19 cellular contexts compared by ENCODE assay signal in the genomic region with DNA sequence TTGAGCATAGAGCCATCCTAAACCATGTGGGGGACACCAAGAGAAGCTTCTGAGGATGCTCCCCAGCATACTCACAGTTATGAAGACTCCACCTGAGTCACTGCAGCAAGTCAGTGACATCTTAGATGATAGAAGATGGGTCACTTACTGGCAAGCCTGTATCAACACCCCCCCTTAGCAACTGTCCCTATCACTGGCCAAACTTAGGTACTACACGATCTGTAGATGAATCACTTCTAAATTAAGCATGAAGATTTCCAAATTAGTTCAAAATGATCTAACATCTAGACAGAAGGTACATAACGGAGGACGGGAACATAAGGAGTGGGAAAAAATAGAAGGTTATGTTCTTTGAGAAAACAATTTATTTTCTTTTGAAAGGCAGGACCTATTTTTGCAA. TPM values are rescaled to one million over a fixed set of nuclear protein-coding genes. Genes with fewer than 3 reads are reported as not detected.
DNase-seq lines count a peak whose midpoint lies in the region; ATAC-seq and TF ChIP-seq lines count a peak whose summit lies in the region.
"Had no signal": no experiment of that assay in that cellular context is flagged by ENCODE, and none has a peak within 500 bp of the region (broad histone marks: within the 10 kb centered on the region; RNA-seq: fewer than 3 reads in every experiment).

No MANE protein-coding gene starts in this region.

- H3K4me1 ChIP-seq in gastroesophageal sphincter: peaks cover 0 to 35% (median 9%) of the 10 kb centered on the region in 3 donors
- H3K4me1 ChIP-seq in skeletal muscle tissue (ENCODE audit: control insufficient read depth in 3 of 3, insufficient read depth in 3 of 3, low read length in 3 of 3): peaks cover 29 to 44% (median 41%) of the 10 kb centered on the region in 3 donors
- peaks cover 11% of the 10 kb centered on the region for H3K4me1 ChIP-seq in OCI-LY7 (ENCODE audit: insufficient read depth, low read length, poor library complexity, severe bottlenecking)

- H3K9me3 Mint-ChIP-seq in progenitor cell of endocrine pancreas (ENCODE audit: low read depth): peaks cover 15% of the 10 kb centered on the region
- H3K9me3 Mint-ChIP-seq: CD8-positive, alpha-beta memory T cell; memory B cell; natural killer cell treated with Interleukin-12 subunit alpha and Interleukin-12 subunit beta and Interleukin-15 and Interleukin-18, amount 100 ng/mL, for 72 hours had no signal

- peaks cover 8% of the 10 kb centered on the region for H3K4me1 Mint-ChIP-seq in progenitor cell of endocrine pancreas (ENCODE audit: low read depth)
- H3K4me1 Mint-ChIP-seq: memory B cell had no signal

- no peak for TF ChIP-seq EP300 in gastroesophageal sphincter (IDR thresholded peaks at IDR 0.05)

- H3K4me3 Mint-ChIP-seq in progenitor cell of endocrine pancreas (ENCODE audit: low read depth): no peak overlapping the region
- H3K4me3 Mint-ChIP-seq: activated naive CD8-positive, alpha-beta T cell; CD8-positive, alpha-beta memory T cell; memory B cell; natural killer cell treated with Interleukin-12 subunit alpha and Interleukin-12 subunit beta and Interleukin-15 and Interleukin-18, amount 100 ng/mL, for 72 hours had no signal

- no peaks in the 10 kb centered on the region for H3K9me2 ChIP-seq in OCI-LY7 (ENCODE audit: insufficient read depth, low read length)

- WGBS in gastroesophageal sphincter (ENCODE audit: low coverage in 1 of 2), 2 donors: 17 to 61% methylated on average over 2 to 3 of the region's 3 CpGs

- H3K9ac ChIP-seq in skeletal muscle tissue (ENCODE audit: low read depth in 1 of 3, low read length in 3 of 3): no peak overlapping the region

- peak; percentile 66 for ATAC-seq in gastroesophageal sphincter
- no peak for ATAC-seq in HG03045 (IDR thresholded peaks at IDR 0.05; ENCODE audit: unreplicated experiment)
- ATAC-seq in GM19023 (IDR thresholded peaks at IDR 0.05; ENCODE audit: unreplicated experiment): no peak
- ATAC-seq: natural killer cell treated with Interleukin-12 subunit alpha and Interleukin-12 subunit beta and Interleukin-15 and Interleukin-18, amount 100 ng/mL, for 72 hours had no signal

- no TSS peak for BruUV-seq in OCI-LY7 (replicated peaks; lab: Mats Ljungman, UMichigan)

- no peaks in the 10 kb centered on the region for H3K27me3 ChIP-seq in gastroesophageal sphincter
- no peaks in the 10 kb centered on the region for H3K27me3 ChIP-seq in skeletal muscle tissue (ENCODE audit: control insufficient read depth in 3 of 3, insufficient read depth in 3 of 3, low read length in 3 of 3)
- H3K27me3 ChIP-seq: cardiac muscle cell, tibial nerve had no signal

- intact Hi-C loops in OCI-LY7 (cut with micrococcal nuclease; ENCODE audit: unreplicated experiment): no loop called here

- H3K36me3 Mint-ChIP-seq in progenitor cell of endocrine pancreas (ENCODE audit: insufficient read depth): peaks cover 15% of the 10 kb centered on the region
- H3K36me3 Mint-ChIP-seq: activated naive CD8-positive, alpha-beta T cell; memory B cell; natural killer cell treated with Interleukin-12 subunit alpha and Interleukin-12 subunit beta and Interleukin-15 and Interleukin-18, amount 100 ng/mL, for 72 hours had no signal

- no peak for TF ChIP-seq POLR2A in gastroesophageal sphincter (IDR thresholded peaks at IDR 0.05)

- H3K36me3 ChIP-seq in gastroesophageal sphincter (no peaks in the 10 kb centered on the region), skeletal muscle tissue (ENCODE audit: control insufficient read depth in 3 of 3, insufficient read depth in 3 of 3, low read length in 3 of 3) (no peaks in the 10 kb centered on the region), OCI-LY7 (ENCODE audit: insufficient read depth, low read length) (no peaks in the 10 kb centered on the region)
- H3K36me3 ChIP-seq: cardiac muscle cell, tibial nerve had no signal

- CTCF ChIA-PET in OCI-LY7 (lab: Charles Lee; ENCODE audit: unreplicated experiment): no interaction called here

- TF ChIP-seq CTCF in AG10803 (conservative IDR thresholded peaks at IDR 0.05; ENCODE audit: low read length): peak; percentile 29
- peak in 1 of 4 experiments; percentile 44 for TF ChIP-seq CTCF in gastroesophageal sphincter (IDR thresholded peaks at IDR 0.05)
- no peak for TF ChIP-seq CTCF in OCI-LY7 (conservative IDR thresholded peaks at IDR 0.05; ENCODE audit: low read length)
- no peak for TF ChIP-seq CTCF in progenitor cell of endocrine pancreas (IDR thresholded peaks at IDR 0.05; ENCODE audit: unreplicated experiment)

- H3K9me3 ChIP-seq in gastroesophageal sphincter (no peaks in the 10 kb centered on the region), skeletal muscle tissue (ENCODE audit: control insufficient read depth in 3 of 3, low read length in 3 of 3) (no peaks in the 10 kb centered on the region), OCI-LY7 (ENCODE audit: low read length) (no peaks in the 10 kb centered on the region)
- H3K9me3 ChIP-seq: tibial nerve had no signal

- peak; percentile 67 for DNase-seq in AG10803 (ENCODE audit: low read depth)
- peak; percentile 16 for DNase-seq in RKO (ENCODE audit: low spot score)
- DNase-seq in OCI-LY7 (ENCODE audit: low spot score): no peak
- DNase-seq in progenitor cell of endocrine pancreas (ENCODE audit: low spot score, unreplicated experiment): no peak
- DNase-seq: CD8-positive, alpha-beta memory T cell; DND-41; effector CD8-positive, alpha-beta T cell; NCI-H187; T-helper 9 cell had no signal

- no peaks in the 10 kb centered on the region for H4K20me1 ChIP-seq in OCI-LY7 (ENCODE audit: insufficient read depth, low read length)

- POLR2A ChIA-PET in OCI-LY7 (lab: Charles Lee): no interaction called here

- no peak overlapping the region for H3K4me3 ChIP-seq in AG10803 (ENCODE audit: low read length)
- no peak overlapping the region for H3K4me3 ChIP-seq in gastroesophageal sphincter
- no peak overlapping the region for H3K4me3 ChIP-seq in skeletal muscle tissue (ENCODE audit: low read length in 3 of 3)
- no peak overlapping the region for H3K4me3 ChIP-seq in OCI-LY7 (ENCODE audit: low read depth, low read length, poor library complexity, severe bottlenecking)
- H3K4me3 ChIP-seq: cardiac muscle cell, tibial nerve had no signal

- H2AFZ ChIP-seq in OCI-LY7 (ENCODE audit: low read length): no peak overlapping the region

- H3K4me2 ChIP-seq in OCI-LY7 (ENCODE audit: low read length): no peak overlapping the region

- H3K27me3 Mint-ChIP-seq in progenitor cell of endocrine pancreas: no peaks in the 10 kb centered on the region
- H3K27me3 Mint-ChIP-seq: memory B cell had no signal

- peak overlapping the region in 3 of 4 donors; percentile 51 to 67 (median 62) for H3K27ac ChIP-seq in gastroesophageal sphincter
- H3K27ac ChIP-seq in skeletal muscle tissue (ENCODE audit: low read depth, low read length): peak overlapping the region; percentile 74
- no peak overlapping the region for H3K27ac ChIP-seq in OCI-LY7 (ENCODE audit: low read depth, low read length, poor library complexity, severe bottlenecking)
- H3K27ac ChIP-seq: cardiac muscle cell, HL-60 had no signal

- no peak overlapping the region for H3K27ac Mint-ChIP-seq in progenitor cell of endocrine pancreas
- H3K27ac Mint-ChIP-seq: activated naive CD8-positive, alpha-beta T cell; CD8-positive, alpha-beta memory T cell; memory B cell; natural killer cell treated with Interleukin-12 subunit alpha and Interleukin-12 subunit beta and Interleukin-15 and Interleukin-18, amount 100 ng/mL, for 72 hours had no signal

- H3K79me2 ChIP-seq in OCI-LY7 (ENCODE audit: insufficient read depth, low read depth, low read length): no peaks in the 10 kb centered on the region

RNA-seq across cellular contexts. Expression of a gene that starts 13.2 kb away (rescaled TPM):
- total RNA-seq in gastroesophageal sphincter: 100 to 1,000 TPM in 2 of 4 donors, 10 to 100 TPM in 2; 17.6 to 318 (median 136) TPM
- 35.0 TPM for total RNA-seq in skeletal muscle tissue
- 0.47 and 5.8 TPM in 2 replicates for total RNA-seq in OCI-LY7 (2014; rRNA removed; shearing (Covaris generic))
- not detected in 2 replicates for total RNA-seq in OCI-LY7 (2022)
- 24.3 and 26.1 TPM in 2 replicates for total RNA-seq in progenitor cell of endocrine pancreas

Comparison
In these comparisons a context has a peak if more than half of its experiments do, and no peak if none do; other contexts are left out.
1. DNase-seq: peak in AG10803 (single experiment) and RKO (single experiment); none in OCI-LY7 (single experiment) and progenitor cell of endocrine pancreas (single experiment).